In the genomic region with DNA sequence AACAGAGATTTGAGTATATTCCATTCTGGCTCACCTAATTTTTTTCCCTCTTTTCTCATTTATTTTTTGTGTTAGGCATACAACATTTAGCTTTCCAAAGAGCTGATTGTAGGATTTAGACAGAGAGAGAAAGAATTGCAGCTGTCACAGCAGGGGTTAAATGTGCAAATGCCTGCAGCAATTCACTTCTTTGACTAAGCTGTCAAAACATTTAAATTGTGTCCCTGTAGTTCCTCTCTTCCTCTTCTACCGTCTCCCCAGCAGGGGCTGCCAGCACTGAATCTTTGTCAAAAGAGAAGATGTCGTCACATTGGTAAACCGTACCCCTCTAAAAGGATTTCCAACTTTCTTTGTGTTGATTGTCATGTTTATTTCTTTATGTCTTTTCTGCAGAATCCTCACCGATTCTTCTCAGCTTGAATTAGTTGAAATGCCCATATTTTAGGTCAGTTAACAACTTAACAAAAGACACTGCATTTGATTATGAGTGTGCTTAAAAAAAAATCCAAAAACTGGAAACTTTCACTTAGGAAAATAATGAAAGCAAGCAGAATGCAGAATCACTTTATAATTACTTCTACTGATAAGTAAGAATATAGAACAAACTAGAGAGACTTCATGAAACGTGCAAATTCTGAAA, we compare ENCODE assay signal across 9 cellular contexts.
A peak's percentile ranks its signal among the peaks of the same experiment; 100 is the strongest.
DNase-seq lines count a peak whose midpoint lies in the region; TF ChIP-seq lines count a peak whose summit lies in the region.
"Had no signal": no experiment of that assay in that cellular context is flagged by ENCODE, and none has a peak within 500 bp of the region (broad histone marks: within the 10 kb centered on the region; RNA-seq: fewer than 3 reads in every experiment).

No MANE protein-coding gene starts in this region.

- H3K36me3 ChIP-seq in HEK293 (ENCODE audit: control insufficient read depth in 2 of 2, insufficient read depth in 1 of 2, low read length in 2 of 2) = no peaks in the 10 kb centered on the region

- no peaks in the 10 kb centered on the region for H3K27me3 Mint-ChIP-seq in progenitor cell of endocrine pancreas

- H3K4me3 ChIP-seq in HEK293 (ENCODE audit: low read depth, low read length) (no peak overlapping the region), epithelial cell of esophagus (ENCODE audit: low read length) (no peak overlapping the region)

- TF ChIP-seq CTCF in HEK293 (tag by site-specific recombination; IDR thresholded peaks at IDR 0.05) (no peak), epithelial cell of esophagus (IDR thresholded peaks at IDR 0.05; ENCODE audit: insufficient read depth, low read depth, low read length, missing control alignments) (peak; percentile 35), progenitor cell of endocrine pancreas (IDR thresholded peaks at IDR 0.05; ENCODE audit: unreplicated experiment) (peak; percentile 36)

- H3K4me1 ChIP-seq in HEK293 (ENCODE audit: control insufficient read depth, insufficient read depth, low read length) = no peaks in the 10 kb centered on the region

- peak; percentile 62 for DNase-seq in NOMO-1 treated with dmso at 0.1 percent for 144 hours (lab: John Stamatoyannopoulos, UW; ENCODE audit: unreplicated experiment)
- DNase-seq in epithelial cell of esophagus (ENCODE audit: low read depth) = no peak
- no peak for DNase-seq in progenitor cell of endocrine pancreas (ENCODE audit: low spot score, unreplicated experiment)
- DNase-seq in activated T-cell treated with anti-CD3 and anti-CD28 coated beads for 4 hours = no peak
- no peak for DNase-seq in NCI-H2171 (lab: John Stamatoyannopoulos, UW)
- DNase-seq in effector CD8-positive, alpha-beta T cell (lab: John Stamatoyannopoulos, UW) = no peak
- DNase-seq: Right ventricle myocardium superior had no signal

- H3K9me3 ChIP-seq in HEK293 (ENCODE audit: control insufficient read depth, insufficient read depth, low read depth, low read length) = no peaks in the 10 kb centered on the region

- H3K4me1 Mint-ChIP-seq in progenitor cell of endocrine pancreas (ENCODE audit: low read depth) = peaks cover 17% of the 10 kb centered on the region

- no peaks in the 10 kb centered on the region for H3K9me3 Mint-ChIP-seq in progenitor cell of endocrine pancreas (ENCODE audit: low read depth)
- H3K9me3 Mint-ChIP-seq: activated naive CD4-positive, alpha-beta T cell treated with anti-CD3 and anti-CD28 coated beads, Interleukin-2, amount 50 U/mL, for 24 hours had no signal

- H3K36me3 Mint-ChIP-seq in progenitor cell of endocrine pancreas (ENCODE audit: insufficient read depth) = no peaks in the 10 kb centered on the region
- H3K36me3 Mint-ChIP-seq: activated naive CD4-positive, alpha-beta T cell treated with anti-CD3 and anti-CD28 coated beads, Interleukin-2, amount 50 U/mL, for 24 hours had no signal

- no peak overlapping the region for H3K27ac ChIP-seq in HEK293 (ENCODE audit: extremely low read depth, low read depth, low read length)

- H3K4me3 Mint-ChIP-seq in progenitor cell of endocrine pancreas (ENCODE audit: low read depth) = no peak overlapping the region
- H3K4me3 Mint-ChIP-seq: activated naive CD4-positive, alpha-beta T cell treated with anti-CD3 and anti-CD28 coated beads, Interleukin-2, amount 50 U/mL, for 24 hours had no signal

- no peak overlapping the region for H3K27ac Mint-ChIP-seq in progenitor cell of endocrine pancreas
- H3K27ac Mint-ChIP-seq: activated naive CD4-positive, alpha-beta T cell treated with anti-CD3 and anti-CD28 coated beads, Interleukin-2, amount 50 U/mL, for 24 hours had no signal

- CTCF ChIA-PET in HEK293 (lab: Yijun Ruan, JAX) = interaction anchor here (0.6 to 1.4 kb wide), 2 partner anchors 13 to 820 kb away, joined by 3 to 4 read pairs; no protein-coding TSS in a partner anchor

- POLR2A ChIA-PET in HEK293 (lab: Yijun Ruan, JAX) = no interaction called here

TF ChIP-seq in HEK293, 187 proteins besides CTCF, POLR2A, EP300 and RAD21:
- peak; percentile 65 for TF ChIP-seq FEZF1 (tag by site-specific recombination; IDR thresholded peaks at IDR 0.05)
- TF ChIP-seq GLI4 (tag by site-specific recombination; IDR thresholded peaks at IDR 0.05) = no peak
- TF ChIP-seq PRDM6 (tag by site-specific recombination; IDR thresholded peaks at IDR 0.05) = peak; percentile 29; the same call in 1 of the 2 replicates
- no peak for TF ChIP-seq ZNF501 (tag by site-specific recombination; IDR thresholded peaks at IDR 0.05)
- TF ChIP-seq, protein P1, sequence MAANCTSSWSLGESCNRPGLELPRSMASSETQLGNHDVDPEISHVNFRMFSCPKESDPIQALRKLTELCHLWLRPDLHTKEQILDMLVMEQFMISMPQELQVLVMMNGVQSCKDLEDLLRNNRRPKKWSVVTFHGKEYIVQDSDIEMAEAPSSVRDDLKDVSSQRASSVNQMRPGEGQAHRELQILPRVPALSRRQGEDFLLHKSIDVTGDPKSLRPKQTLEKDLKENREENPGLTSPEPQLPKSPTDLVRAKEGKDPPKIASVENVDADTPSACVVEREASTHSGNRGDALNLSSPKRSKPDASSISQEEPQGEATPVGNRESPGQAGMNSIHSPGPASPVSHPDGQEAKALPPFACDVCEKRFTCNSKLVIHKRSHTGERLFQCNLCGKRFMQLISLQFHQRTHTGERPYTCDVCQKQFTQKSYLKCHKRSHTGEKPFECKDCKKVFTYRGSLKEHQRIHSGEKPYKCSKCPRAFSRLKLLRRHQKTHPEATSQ (tag by site-specific recombination; IDR thresholded peaks at IDR 0.05) = no peak
- TF ChIP-seq ZFP3 (tag by site-specific recombination; IDR thresholded peaks at IDR 0.05; ENCODE audit: low read depth) = no peak
- TF ChIP-seq ZIC2 (tag by site-specific recombination; IDR thresholded peaks at IDR 0.05) = peak; percentile 57
- TF ChIP-seq TRIM28 (IDR thresholded peaks at IDR 0.05; ENCODE audit: borderline replicate concordance, low read length) = 0 out of 2 replicates have a peak, but pooled peaks have one; percentile 11
- TF ChIP-seq, protein P2, sequence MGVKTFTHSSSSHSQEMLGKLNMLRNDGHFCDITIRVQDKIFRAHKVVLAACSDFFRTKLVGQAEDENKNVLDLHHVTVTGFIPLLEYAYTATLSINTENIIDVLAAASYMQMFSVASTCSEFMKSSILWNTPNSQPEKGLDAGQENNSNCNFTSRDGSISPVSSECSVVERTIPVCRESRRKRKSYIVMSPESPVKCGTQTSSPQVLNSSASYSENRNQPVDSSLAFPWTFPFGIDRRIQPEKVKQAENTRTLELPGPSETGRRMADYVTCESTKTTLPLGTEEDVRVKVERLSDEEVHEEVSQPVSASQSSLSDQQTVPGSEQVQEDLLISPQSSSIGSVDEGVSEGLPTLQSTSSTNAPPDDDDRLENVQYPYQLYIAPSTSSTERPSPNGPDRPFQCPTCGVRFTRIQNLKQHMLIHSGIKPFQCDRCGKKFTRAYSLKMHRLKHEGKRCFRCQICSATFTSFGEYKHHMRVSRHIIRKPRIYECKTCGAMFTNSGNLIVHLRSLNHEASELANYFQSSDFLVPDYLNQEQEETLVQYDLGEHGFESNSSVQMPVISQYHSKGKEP (tag by site-specific recombination; IDR thresholded peaks at IDR 0.05) = peak; percentile 69; the same call in 1 of the 2 replicates
- TF ChIP-seq ZNF214 (tag by site-specific recombination; IDR thresholded peaks at IDR 0.05; ENCODE audit: borderline replicate concordance) = no peak
